1 cellular context compared by ENCODE assay signal in the genomic region with DNA sequence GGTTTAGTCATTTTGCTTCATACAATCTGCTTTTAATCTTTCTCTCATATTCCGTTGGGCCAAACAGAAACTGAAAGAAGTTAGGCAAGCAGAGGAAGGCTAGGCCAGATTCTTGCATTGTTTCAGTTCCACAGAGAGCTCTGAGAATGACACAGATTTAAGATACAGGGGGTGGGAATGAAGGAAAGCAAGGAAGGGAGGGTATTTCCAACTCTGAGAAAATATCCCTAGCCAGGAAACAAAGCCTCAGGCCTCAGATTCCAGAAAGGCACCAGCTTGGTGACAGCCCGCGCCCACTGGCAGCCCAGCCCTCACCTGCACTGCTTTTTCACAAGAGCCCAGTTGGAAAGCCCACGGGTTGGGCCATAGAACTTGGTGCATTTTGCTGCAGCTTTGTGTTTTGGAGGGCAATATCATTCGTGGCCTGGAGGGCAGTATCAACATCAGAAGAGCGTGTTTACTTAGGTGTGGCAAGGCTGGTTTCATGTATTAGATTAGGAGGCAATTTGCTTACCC.
TF ChIP-seq lines count a peak whose summit lies in the region.

No MANE protein-coding gene starts in this region.

TF ChIP-seq in GM12878, 131 proteins besides CTCF, POLR2A, EP300 and RAD21 (continued from another document):
- TF ChIP-seq, protein P1, sequence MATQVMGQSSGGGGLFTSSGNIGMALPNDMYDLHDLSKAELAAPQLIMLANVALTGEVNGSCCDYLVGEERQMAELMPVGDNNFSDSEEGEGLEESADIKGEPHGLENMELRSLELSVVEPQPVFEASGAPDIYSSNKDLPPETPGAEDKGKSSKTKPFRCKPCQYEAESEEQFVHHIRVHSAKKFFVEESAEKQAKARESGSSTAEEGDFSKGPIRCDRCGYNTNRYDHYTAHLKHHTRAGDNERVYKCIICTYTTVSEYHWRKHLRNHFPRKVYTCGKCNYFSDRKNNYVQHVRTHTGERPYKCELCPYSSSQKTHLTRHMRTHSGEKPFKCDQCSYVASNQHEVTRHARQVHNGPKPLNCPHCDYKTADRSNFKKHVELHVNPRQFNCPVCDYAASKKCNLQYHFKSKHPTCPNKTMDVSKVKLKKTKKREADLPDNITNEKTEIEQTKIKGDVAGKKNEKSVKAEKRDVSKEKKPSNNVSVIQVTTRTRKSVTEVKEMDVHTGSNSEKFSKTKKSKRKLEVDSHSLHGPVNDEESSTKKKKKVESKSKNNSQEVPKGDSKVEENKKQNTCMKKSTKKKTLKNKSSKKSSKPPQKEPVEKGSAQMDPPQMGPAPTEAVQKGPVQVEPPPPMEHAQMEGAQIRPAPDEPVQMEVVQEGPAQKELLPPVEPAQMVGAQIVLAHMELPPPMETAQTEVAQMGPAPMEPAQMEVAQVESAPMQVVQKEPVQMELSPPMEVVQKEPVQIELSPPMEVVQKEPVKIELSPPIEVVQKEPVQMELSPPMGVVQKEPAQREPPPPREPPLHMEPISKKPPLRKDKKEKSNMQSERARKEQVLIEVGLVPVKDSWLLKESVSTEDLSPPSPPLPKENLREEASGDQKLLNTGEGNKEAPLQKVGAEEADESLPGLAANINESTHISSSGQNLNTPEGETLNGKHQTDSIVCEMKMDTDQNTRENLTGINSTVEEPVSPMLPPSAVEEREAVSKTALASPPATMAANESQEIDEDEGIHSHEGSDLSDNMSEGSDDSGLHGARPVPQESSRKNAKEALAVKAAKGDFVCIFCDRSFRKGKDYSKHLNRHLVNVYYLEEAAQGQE (IDR thresholded peaks at IDR 0.05; ENCODE audit: low read depth, low read length) = no peak
- TF ChIP-seq WRNIP1 (IDR thresholded peaks at IDR 0.05; ENCODE audit: borderline replicate concordance, low read depth, low read length) (no peak), LARP7 (IDR thresholded peaks at IDR 0.05) (no peak), CBFB (IDR thresholded peaks at IDR 0.05; ENCODE audit: low read depth) (no peak), SPI1 (IDR thresholded peaks at IDR 0.05; ENCODE audit: borderline replicate concordance, insufficient read depth, low read depth, low read length) (peak; percentile 83), MYC (IDR thresholded peaks at IDR 0.05; ENCODE audit: insufficient read depth, insufficient read length, insufficient replicate concordance, low read length, severe bottlenecking) (no peak), BRCA1 (IDR thresholded peaks at IDR 0.05; ENCODE audit: low read depth, low read length) (no peak), CREM (IDR thresholded peaks at IDR 0.05; ENCODE audit: low read depth) (peak; percentile 43; the same call in 1 of the 2 replicates), KLF5 (IDR thresholded peaks at IDR 0.05; ENCODE audit: partially characterized antibody) (no peak), SUPT20H (IDR thresholded peaks at IDR 0.05; ENCODE audit: borderline replicate concordance, control insufficient read depth, low read depth, low read length) (no peak), RFX5 (IDR thresholded peaks at IDR 0.05; ENCODE audit: low read depth, low read length) (no peak), SRF (IDR thresholded peaks at IDR 0.05; ENCODE audit: low read depth in 2 of 2, low read length in 2 of 2) (no peak), CBX5 (IDR thresholded peaks at IDR 0.05; ENCODE audit: low read depth) (no peak), HDAC6 (IDR thresholded peaks at IDR 0.05; ENCODE audit: unreplicated experiment) (no peak)
- TF ChIP-seq, protein P2, sequence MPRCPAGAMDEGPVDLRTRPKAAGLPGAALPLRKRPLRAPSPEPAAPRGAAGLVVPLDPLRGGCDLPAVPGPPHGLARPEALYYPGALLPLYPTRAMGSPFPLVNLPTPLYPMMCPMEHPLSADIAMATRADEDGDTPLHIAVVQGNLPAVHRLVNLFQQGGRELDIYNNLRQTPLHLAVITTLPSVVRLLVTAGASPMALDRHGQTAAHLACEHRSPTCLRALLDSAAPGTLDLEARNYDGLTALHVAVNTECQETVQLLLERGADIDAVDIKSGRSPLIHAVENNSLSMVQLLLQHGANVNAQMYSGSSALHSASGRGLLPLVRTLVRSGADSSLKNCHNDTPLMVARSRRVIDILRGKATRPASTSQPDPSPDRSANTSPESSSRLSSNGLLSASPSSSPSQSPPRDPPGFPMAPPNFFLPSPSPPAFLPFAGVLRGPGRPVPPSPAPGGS (IDR thresholded peaks at IDR 0.05; ENCODE audit: borderline replicate concordance, insufficient read depth, low read depth, low read length, poor library complexity, severe bottlenecking) = peak; percentile 48
- TF ChIP-seq, protein P3, sequence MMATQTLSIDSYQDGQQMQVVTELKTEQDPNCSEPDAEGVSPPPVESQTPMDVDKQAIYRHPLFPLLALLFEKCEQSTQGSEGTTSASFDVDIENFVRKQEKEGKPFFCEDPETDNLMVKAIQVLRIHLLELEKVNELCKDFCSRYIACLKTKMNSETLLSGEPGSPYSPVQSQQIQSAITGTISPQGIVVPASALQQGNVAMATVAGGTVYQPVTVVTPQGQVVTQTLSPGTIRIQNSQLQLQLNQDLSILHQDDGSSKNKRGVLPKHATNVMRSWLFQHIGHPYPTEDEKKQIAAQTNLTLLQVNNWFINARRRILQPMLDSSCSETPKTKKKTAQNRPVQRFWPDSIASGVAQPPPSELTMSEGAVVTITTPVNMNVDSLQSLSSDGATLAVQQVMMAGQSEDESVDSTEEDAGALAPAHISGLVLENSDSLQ (IDR thresholded peaks at IDR 0.05) = no peak
- TF ChIP-seq, protein P4, sequence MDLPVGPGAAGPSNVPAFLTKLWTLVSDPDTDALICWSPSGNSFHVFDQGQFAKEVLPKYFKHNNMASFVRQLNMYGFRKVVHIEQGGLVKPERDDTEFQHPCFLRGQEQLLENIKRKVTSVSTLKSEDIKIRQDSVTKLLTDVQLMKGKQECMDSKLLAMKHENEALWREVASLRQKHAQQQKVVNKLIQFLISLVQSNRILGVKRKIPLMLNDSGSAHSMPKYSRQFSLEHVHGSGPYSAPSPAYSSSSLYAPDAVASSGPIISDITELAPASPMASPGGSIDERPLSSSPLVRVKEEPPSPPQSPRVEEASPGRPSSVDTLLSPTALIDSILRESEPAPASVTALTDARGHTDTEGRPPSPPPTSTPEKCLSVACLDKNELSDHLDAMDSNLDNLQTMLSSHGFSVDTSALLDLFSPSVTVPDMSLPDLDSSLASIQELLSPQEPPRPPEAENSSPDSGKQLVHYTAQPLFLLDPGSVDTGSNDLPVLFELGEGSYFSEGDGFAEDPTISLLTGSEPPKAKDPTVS (IDR thresholded peaks at IDR 0.05; ENCODE audit: low read depth, low read length) = no peak
TF ChIP-seq in GM12878: peak in this region for 22.
